In the genomic region with DNA sequence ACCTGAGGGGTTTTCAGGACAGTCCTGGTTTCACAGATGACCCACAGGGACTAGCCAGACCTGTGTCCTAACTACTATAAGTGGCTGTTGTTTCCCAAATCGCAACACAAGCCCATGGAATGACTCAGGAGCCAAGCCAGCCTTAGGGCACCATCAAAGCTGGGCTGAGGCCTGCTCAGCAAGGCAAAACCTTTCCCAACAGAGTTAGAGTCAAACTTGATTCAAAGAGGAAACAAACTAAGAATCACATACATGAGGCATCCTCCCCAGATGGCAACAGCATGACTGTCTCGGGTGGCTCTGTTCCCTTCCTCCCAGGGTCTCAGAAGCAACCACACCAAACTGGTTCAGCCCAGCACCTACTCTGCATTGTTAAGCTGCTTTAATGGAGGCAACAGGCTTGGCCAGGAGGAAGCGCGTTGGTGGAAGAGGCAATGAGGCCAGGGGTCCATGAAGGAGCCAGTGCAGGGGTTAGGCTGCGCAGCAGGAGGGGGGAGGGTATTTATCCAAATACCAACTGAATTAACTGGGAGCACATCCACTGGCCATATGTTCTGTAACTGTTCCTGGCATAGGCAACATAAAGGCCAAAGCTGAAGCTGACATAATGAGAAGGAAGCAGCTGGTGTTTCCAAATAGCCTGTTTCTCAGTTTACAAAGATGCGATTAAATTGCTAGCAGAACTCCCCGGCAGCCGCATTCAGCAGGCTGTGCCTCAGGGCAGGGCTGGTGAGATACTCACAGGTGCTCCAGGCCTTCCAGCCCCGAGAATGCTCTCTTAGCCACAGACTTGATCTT, we compare ENCODE assay signal across 10 cellular contexts.
DNase-seq lines count a peak whose midpoint lies in the region; ATAC-seq and TF ChIP-seq lines count a peak whose summit lies in the region.
"Had no signal": no experiment of that assay in that cellular context is flagged by ENCODE, and none has a peak within 500 bp of the region (broad histone marks: within the 10 kb centered on the region; RNA-seq: fewer than 3 reads in every experiment).

No MANE protein-coding gene starts in this region.

- H4K20me1 ChIP-seq in neural progenitor cell (ENCODE audit: low read depth) = peaks cover 89% of the 10 kb centered on the region

- H3K27me3 ChIP-seq in CD4-positive, alpha-beta T cell (ENCODE audit: control insufficient read depth, insufficient read depth, low read length) = no peaks in the 10 kb centered on the region
- no peaks in the 10 kb centered on the region for H3K27me3 ChIP-seq in neural progenitor cell

- no TSS peak for BruUV-seq in MCF 10A (replicated peaks; lab: Mats Ljungman, UMichigan)

- peaks cover 12% of the 10 kb centered on the region for H3K36me3 ChIP-seq in neural progenitor cell

- H3K9me3 ChIP-seq in CD4-positive, alpha-beta T cell (ENCODE audit: control insufficient read depth, low read length) = no peaks in the 10 kb centered on the region
- H3K9me3 ChIP-seq in neural progenitor cell (ENCODE audit: low read depth) = no peaks in the 10 kb centered on the region

- peaks cover 21% of the 10 kb centered on the region for H3F3A ChIP-seq in neural progenitor cell (ENCODE audit: low read depth)

- POLR2A ChIA-PET in CD4-positive, alpha-beta T cell (lab: Charles Lee) = no interaction called here
- POLR2A ChIA-PET in MCF 10A (lab: Yijun Ruan, JAX) = no interaction called here

- DNase-seq in CD4-positive, alpha-beta T cell = no peak
- DNase-seq in NCI-H146 (lab: John Stamatoyannopoulos, UW) (peak; percentile 81), MCF 10A (ENCODE audit: unreplicated experiment) (peak; percentile 25), neural progenitor cell (ENCODE audit: low spot score) (no peak), omental fat pad (ENCODE audit: low spot score) (no peak), DMS114 treated with DMSO at 0.1 percent for 48 hours (lab: John Stamatoyannopoulos, UW; ENCODE audit: unreplicated experiment) (no peak)
- DNase-seq: activated T-cell treated with anti-CD3 and anti-CD28 coated beads, Interleukin-2, amount 50 U/mL, for 48 hours; stimulated activated CD4-positive, alpha-beta T cell treated with anti-CD3 and anti-CD28 coated beads, Interleukin-15, amount 100 ng/mL, for 24 hours had no signal

- H3K36me3 Mint-ChIP-seq in CD4-positive, alpha-beta T cell (ENCODE audit: low read depth) = peaks cover 70% of the 10 kb centered on the region
- H3K36me3 Mint-ChIP-seq in MCF 10A (ENCODE audit: insufficient read depth, unreplicated experiment) (peaks cover 34% of the 10 kb centered on the region), neural progenitor cell (peaks cover 41% of the 10 kb centered on the region)

- H3K27me3 Mint-ChIP-seq in CD4-positive, alpha-beta T cell = no peaks in the 10 kb centered on the region
- H3K27me3 Mint-ChIP-seq in MCF 10A (ENCODE audit: insufficient read depth, unreplicated experiment) (no peaks in the 10 kb centered on the region), neural progenitor cell (ENCODE audit: insufficient read depth, low read depth) (peaks cover 4% of the 10 kb centered on the region)

- H3K4me2 ChIP-seq in neural progenitor cell = no peak overlapping the region

- H3K4me3 ChIP-seq in neural progenitor cell = no peak overlapping the region

- intact Hi-C loops in CD4-positive, alpha-beta T cell (cut with DNase I, micrococcal nuclease) = no loop called here
- intact Hi-C loops in MCF 10A (cut with micrococcal nuclease) = no loop called here

- no peak overlapping the region for H3K9ac ChIP-seq in neural progenitor cell

- H3K27ac Mint-ChIP-seq in CD4-positive, alpha-beta T cell = peak overlapping the region; percentile 34
- H3K27ac Mint-ChIP-seq in MCF 10A (ENCODE audit: low read depth, unreplicated experiment) (no peak overlapping the region), neural progenitor cell (peak overlapping the region; percentile 51)

- ATAC-seq in CD4-positive, alpha-beta T cell (ENCODE audit: poor library complexity) = no peak
- no peak for ATAC-seq in HG02885 (IDR thresholded peaks at IDR 0.05; ENCODE audit: poor library complexity, unreplicated experiment)
- ATAC-seq in omental fat pad (ENCODE audit: low FRiP score) = no peak
- ATAC-seq in GM21723 (IDR thresholded peaks at IDR 0.05; ENCODE audit: unreplicated experiment) = no peak

- H3K79me2 ChIP-seq in neural progenitor cell (ENCODE audit: low read depth) = peaks cover 77% of the 10 kb centered on the region

- H3K4me3 Mint-ChIP-seq in CD4-positive, alpha-beta T cell = no peak overlapping the region
- no peak overlapping the region for H3K4me3 Mint-ChIP-seq in MCF 10A (ENCODE audit: unreplicated experiment)
- no peak overlapping the region for H3K4me3 Mint-ChIP-seq in neural progenitor cell

- no peak overlapping the region for H2AFZ ChIP-seq in neural progenitor cell (replicated peaks)

- peaks cover 19% of the 10 kb centered on the region for H3K4me1 Mint-ChIP-seq in CD4-positive, alpha-beta T cell (ENCODE audit: low read depth)
- H3K4me1 Mint-ChIP-seq in MCF 10A (ENCODE audit: insufficient read depth, unreplicated experiment) (peaks cover 6% of the 10 kb centered on the region), neural progenitor cell (peaks cover 43% of the 10 kb centered on the region)

- CTCF ChIA-PET in CD4-positive, alpha-beta T cell (lab: Charles Lee) = interaction anchor here (1.6 kb wide), 1 partner anchor 121 kb away, joined by 5 read pairs; no protein-coding TSS in a partner anchor
- CTCF ChIA-PET in MCF 10A (lab: Yijun Ruan, JAX) = interaction anchor here (0.6 to 3.6 kb wide), 7 partner anchors 10 to 424 kb away, joined by 3 to 37 read pairs (median 4); a partner anchor contains a TSS

- H3K9me3 Mint-ChIP-seq in CD4-positive, alpha-beta T cell = no peaks in the 10 kb centered on the region
- no peaks in the 10 kb centered on the region for H3K9me3 Mint-ChIP-seq in MCF 10A (ENCODE audit: unreplicated experiment)
- H3K9me3 Mint-ChIP-seq in neural progenitor cell = no peaks in the 10 kb centered on the region

- peaks cover 28% of the 10 kb centered on the region for H3K4me1 ChIP-seq in neural progenitor cell

- no peak for TF ChIP-seq CTCF in CD4-positive, alpha-beta T cell (IDR thresholded peaks at IDR 0.05)
- TF ChIP-seq CTCF in MCF 10A (IDR thresholded peaks at IDR 0.05; ENCODE audit: unreplicated experiment) (no peak), neural progenitor cell (IDR thresholded peaks at IDR 0.05) (no peak), omental fat pad (IDR thresholded peaks at IDR 0.05) (no peak)

- no peak overlapping the region for H3K27ac ChIP-seq in CD4-positive, alpha-beta T cell (ENCODE audit: low read depth, low read length)
- peak overlapping the region; percentile 20 for H3K27ac ChIP-seq in neural progenitor cell

Comparison
In these comparisons a context has a peak if more than half of its experiments do, and no peak if none do; other contexts are left out.
1. DNase-seq: peak in NCI-H146 (single experiment) and MCF 10A (single experiment); none in CD4-positive, alpha-beta T cell (0 of 10), neural progenitor cell (single experiment), omental fat pad (single experiment) and DMS114 treated with DMSO at 0.1 percent for 48 hours (single experiment).